ENCODE assay signal across 21 cellular contexts in the genomic region with DNA sequence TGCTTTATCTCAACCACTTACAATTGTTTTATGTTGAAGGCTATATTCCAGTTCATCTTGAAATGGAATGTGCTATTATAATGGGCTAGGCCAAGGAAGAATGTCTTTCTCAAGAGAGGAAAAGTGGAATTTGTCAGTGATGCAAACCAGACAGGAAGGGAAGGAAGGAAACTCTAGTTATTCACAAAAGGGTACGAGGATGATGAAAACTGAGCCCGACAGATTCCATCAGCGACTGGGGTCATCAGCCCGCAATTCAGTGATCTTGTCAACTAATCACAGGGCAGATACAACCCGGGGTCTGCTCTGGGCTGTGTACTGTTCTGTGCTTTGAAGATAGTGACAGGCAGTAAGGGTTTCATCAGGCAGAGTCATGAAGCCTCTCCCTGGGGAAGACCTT. TPM values are rescaled to one million over a fixed set of nuclear protein-coding genes. Genes with fewer than 3 reads are reported as not detected.
DNase-seq lines count a peak whose midpoint lies in the region; ATAC-seq and TF ChIP-seq lines count a peak whose summit lies in the region.
"Had no signal": no experiment of that assay in that cellular context is flagged by ENCODE, and none has a peak within 500 bp of the region (broad histone marks: within the 10 kb centered on the region; RNA-seq: fewer than 3 reads in every experiment).

No MANE protein-coding gene starts in this region.

- H3K9me3 ChIP-seq in SK-N-SH (no peaks in the 10 kb centered on the region), mesodermal cell (ENCODE audit: control insufficient read depth, low read length) (no peaks in the 10 kb centered on the region), smooth muscle cell (replicated peaks; ENCODE audit: low read depth) (no peaks in the 10 kb centered on the region)
- H3K9me3 ChIP-seq: BLaER1 treated with 17β-estradiol and CSF1 and Interleukin-3, amounts not matched to agents 10 nM and 100 nM; Caco-2 had no signal

- TF ChIP-seq CTCF in SK-N-SH (IDR thresholded peaks at IDR 0.05): no peak
- TF ChIP-seq CTCF in smooth muscle cell (IDR thresholded peaks at IDR 0.05; ENCODE audit: borderline replicate concordance, insufficient read depth, poor library complexity, severe bottlenecking): no peak
- no peak for TF ChIP-seq CTCF in brain microvascular endothelial cell (IDR thresholded peaks at IDR 0.05; ENCODE audit: low read depth, low read length, missing control alignments)

- H3K4me1 ChIP-seq in SK-N-SH (ENCODE audit: control insufficient read depth in 1 of 2, insufficient read depth in 2 of 2, low read depth in 1 of 2, low read length in 1 of 2) (peaks cover 0 to 2% of the 10 kb centered on the region in 2 experiments; a peak in 2 of 4 replicates), mesodermal cell (ENCODE audit: control insufficient read depth, insufficient read depth, low read length, poor library complexity, severe bottlenecking) (peaks cover 5% of the 10 kb centered on the region), smooth muscle cell (ENCODE audit: low read depth) (no peaks in the 10 kb centered on the region)
- H3K4me1 ChIP-seq: BLaER1 treated with 17β-estradiol and CSF1 and Interleukin-3, amounts not matched to agents 10 nM and 100 nM had no signal

- no peaks in the 10 kb centered on the region for H3K36me3 ChIP-seq in SK-N-SH (replicated peaks in 1 of 2; ENCODE audit: control insufficient read depth in 1 of 2, insufficient read depth in 2 of 2, low read length in 1 of 2)
- H3K36me3 ChIP-seq in mesodermal cell (ENCODE audit: control insufficient read depth, insufficient read depth, low read length): no peaks in the 10 kb centered on the region
- H3K36me3 ChIP-seq in smooth muscle cell (ENCODE audit: low read depth): no peaks in the 10 kb centered on the region
- no peaks in the 10 kb centered on the region for H3K36me3 ChIP-seq in brain microvascular endothelial cell (replicated peaks)
- H3K36me3 ChIP-seq: BLaER1 treated with 17β-estradiol and CSF1 and Interleukin-3, amounts not matched to agents 10 nM and 100 nM had no signal

- ATAC-seq in GM18519 (IDR thresholded peaks at IDR 0.05; ENCODE audit: low FRiP score, unreplicated experiment): no peak

- CTCF ChIA-PET in SK-N-SH (lab: Yijun Ruan, JAX): no interaction called here

- H3K4me2 ChIP-seq in SK-N-SH (no peak overlapping the region), smooth muscle cell (no peak overlapping the region)
- H3K4me2 ChIP-seq: BLaER1 treated with 17β-estradiol and CSF1 and Interleukin-3, amounts not matched to agents 10 nM and 100 nM; PC-9 had no signal

- H3F3A ChIP-seq in SK-N-SH (replicated peaks; ENCODE audit: insufficient read depth) (no peaks in the 10 kb centered on the region), smooth muscle cell (ENCODE audit: low read depth) (no peaks in the 10 kb centered on the region)

- no peak for TF ChIP-seq RAD21 in SK-N-SH (IDR thresholded peaks at IDR 0.05; ENCODE audit: low read length)

- DNase-seq in GM04503 (ENCODE audit: low read depth) (peak; percentile 44), SK-N-SH (peak; percentile 49), smooth muscle cell (lab: John Stamatoyannopoulos, UW; ENCODE audit: unreplicated experiment) (no peak), Ammon's horn (ENCODE audit: low spot score) (no peak), brain microvascular endothelial cell (no peak)
- DNase-seq: CD4-positive, alpha-beta memory T cell; H7; MM.1S; NCI-H1092; NCI-H1436 treated with DMSO at 0.1 percent for 48 hours; NCI-H1930; NCI-H2227 treated with DMSO at 0.1 percent for 48 hours; NCI-H510A treated with DMSO at 0.1 percent for 48 hours; NCI-H748 treated with DMSO at 0.1 percent for 48 hours; PC-9; SHP77 treated with DMSO at 0.1 percent for 48 hours had no signal

- H3K27ac ChIP-seq in SK-N-SH (ENCODE audit: low read depth in 2 of 2, low read length in 1 of 2): peak overlapping the region; percentile 10 to 81; a peak in 2 of 4 replicates
- peak overlapping the region; percentile 82 for H3K27ac ChIP-seq in mesodermal cell (ENCODE audit: low read depth, low read length, severe bottlenecking)
- H3K27ac ChIP-seq in smooth muscle cell (ENCODE audit: low read depth): no peak overlapping the region
- no peak overlapping the region for H3K27ac ChIP-seq in brain microvascular endothelial cell
- H3K27ac ChIP-seq: BLaER1 treated with 17β-estradiol and CSF1 and Interleukin-3, amounts not matched to agents 10 nM and 100 nM; PC-9; RWPE1 had no signal

- POLR2A ChIA-PET in SK-N-SH (lab: Yijun Ruan, JAX): no interaction called here

- WGBS in SK-N-SH (ENCODE audit: low lambda C conversion rate): 6% methylated on average over 5 of the region's 5 CpGs
- WGBS in mesodermal cell (ENCODE audit: insufficient coverage in 2 of 2), 2 experiments: 19 to 41% methylated on average over 4 to 5 of the region's 5 CpGs
- WGBS in smooth muscle cell (ENCODE audit: low lambda C conversion rate): 0% methylated on average over 5 of the region's 5 CpGs

- H3K9ac ChIP-seq in SK-N-SH: no peak overlapping the region
- H3K9ac ChIP-seq in smooth muscle cell (ENCODE audit: low read depth): no peak overlapping the region
- H3K9ac ChIP-seq: BLaER1 treated with 17β-estradiol and CSF1 and Interleukin-3, amounts not matched to agents 10 nM and 100 nM had no signal

- H2AFZ ChIP-seq in SK-N-SH (ENCODE audit: low read depth): no peak overlapping the region
- H2AFZ ChIP-seq in smooth muscle cell (ENCODE audit: low read depth): peak overlapping the region; percentile 3
- H2AFZ ChIP-seq: PC-9 had no signal

- H3K79me2 ChIP-seq in SK-N-SH (ENCODE audit: insufficient read depth): no peaks in the 10 kb centered on the region
- H3K79me2 ChIP-seq in smooth muscle cell (ENCODE audit: low read depth): no peaks in the 10 kb centered on the region

- H4K20me1 ChIP-seq in SK-N-SH (ENCODE audit: insufficient read depth): no peaks in the 10 kb centered on the region
- no peaks in the 10 kb centered on the region for H4K20me1 ChIP-seq in smooth muscle cell (ENCODE audit: low read depth)
- H4K20me1 ChIP-seq: BLaER1 treated with 17β-estradiol and CSF1 and Interleukin-3, amounts not matched to agents 10 nM and 100 nM had no signal

- H3K27me3 ChIP-seq in SK-N-SH (ENCODE audit: insufficient read depth) (no peaks in the 10 kb centered on the region), smooth muscle cell (ENCODE audit: low read depth) (peaks cover 16% of the 10 kb centered on the region), brain microvascular endothelial cell (replicated peaks) (peaks cover 2% of the 10 kb centered on the region)
- H3K27me3 ChIP-seq: BLaER1 treated with 17β-estradiol and CSF1 and Interleukin-3, amounts not matched to agents 10 nM and 100 nM had no signal

- no peak overlapping the region for H3K4me3 ChIP-seq in SK-N-SH (ENCODE audit: low read depth in 2 of 2, low read length in 1 of 2)
- H3K4me3 ChIP-seq in mesodermal cell (ENCODE audit: extremely low read depth, insufficient read depth, low read length, poor library complexity, severe bottlenecking): no peak overlapping the region
- H3K4me3 ChIP-seq in smooth muscle cell: no peak overlapping the region
- no peak overlapping the region for H3K4me3 ChIP-seq in brain microvascular endothelial cell (ENCODE audit: low read depth, low read length)
- H3K4me3 ChIP-seq: BLaER1 treated with 17β-estradiol and CSF1 and Interleukin-3, amounts not matched to agents 10 nM and 100 nM; PC-9 had no signal

- H3K9me2 ChIP-seq in SK-N-SH: no peaks in the 10 kb centered on the region

- in situ Hi-C loops in brain microvascular endothelial cell (cut with HindIII; ENCODE audit: low pct_ligation_motif_present, low sequenced_read_pairs): no loop called here

- TF ChIP-seq EP300 in SK-N-SH (IDR thresholded peaks at IDR 0.05; ENCODE audit: borderline replicate concordance in 1 of 2, low read depth in 1 of 2, low read length in 1 of 2): peak in 1 of 2 experiments; percentile 66; a peak in 2 of 4 replicates

TF ChIP-seq in SK-N-SH, 30 proteins besides CTCF, POLR2A, EP300 and RAD21 (continues in another document):
- TF ChIP-seq RFX5 (IDR thresholded peaks at IDR 0.05; ENCODE audit: low read length) (no peak), FOSL2 (IDR thresholded peaks at IDR 0.05; ENCODE audit: borderline replicate concordance, low read depth) (peak; percentile 10; the same call in 1 of the 2 replicates), TCF12 (IDR thresholded peaks at IDR 0.05) (peak; percentile 87), RXRA (IDR thresholded peaks at IDR 0.05; ENCODE audit: borderline replicate concordance, low read depth) (no peak), GABPA (IDR thresholded peaks at IDR 0.05; ENCODE audit: low read depth) (no peak), NFIC (IDR thresholded peaks at IDR 0.05; ENCODE audit: borderline replicate concordance) (no peak), YY1 (IDR thresholded peaks at IDR 0.05; ENCODE audit: low read depth) (no peak), NRF1 (IDR thresholded peaks at IDR 0.05; ENCODE audit: low read depth, low read length) (no peak), MXI1 (IDR thresholded peaks at IDR 0.05; ENCODE audit: low read depth, low read length) (no peak), TEAD4 (IDR thresholded peaks at IDR 0.05; ENCODE audit: borderline replicate concordance, insufficient read depth) (peak; percentile 42; the same call in 1 of the 2 replicates), TAF1 (IDR thresholded peaks at IDR 0.05; ENCODE audit: borderline replicate concordance, low read depth, low read length) (no peak)
- TF ChIP-seq, protein P1, sequence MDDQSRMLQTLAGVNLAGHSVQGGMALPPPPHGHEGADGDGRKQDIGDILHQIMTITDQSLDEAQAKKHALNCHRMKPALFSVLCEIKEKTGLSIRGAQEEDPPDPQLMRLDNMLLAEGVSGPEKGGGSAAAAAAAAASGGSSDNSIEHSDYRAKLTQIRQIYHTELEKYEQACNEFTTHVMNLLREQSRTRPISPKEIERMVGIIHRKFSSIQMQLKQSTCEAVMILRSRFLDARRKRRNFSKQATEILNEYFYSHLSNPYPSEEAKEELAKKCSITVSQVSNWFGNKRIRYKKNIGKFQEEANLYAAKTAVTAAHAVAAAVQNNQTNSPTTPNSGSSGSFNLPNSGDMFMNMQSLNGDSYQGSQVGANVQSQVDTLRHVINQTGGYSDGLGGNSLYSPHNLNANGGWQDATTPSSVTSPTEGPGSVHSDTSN (IDR thresholded peaks at IDR 0.05): peak; percentile 82
- TF ChIP-seq, protein P2, sequence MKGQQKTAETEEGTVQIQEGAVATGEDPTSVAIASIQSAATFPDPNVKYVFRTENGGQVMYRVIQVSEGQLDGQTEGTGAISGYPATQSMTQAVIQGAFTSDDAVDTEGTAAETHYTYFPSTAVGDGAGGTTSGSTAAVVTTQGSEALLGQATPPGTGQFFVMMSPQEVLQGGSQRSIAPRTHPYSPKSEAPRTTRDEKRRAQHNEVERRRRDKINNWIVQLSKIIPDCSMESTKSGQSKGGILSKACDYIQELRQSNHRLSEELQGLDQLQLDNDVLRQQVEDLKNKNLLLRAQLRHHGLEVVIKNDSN (IDR thresholded peaks at IDR 0.05; ENCODE audit: borderline replicate concordance, low read depth): no peak

RNA-seq across cellular contexts. Expression of a gene that starts 23.4 kb away (rescaled TPM):
- polyA plus RNA-seq in SK-N-SH (2012; rRNA removed) (8.1 and 11.0 TPM in 2 replicates), smooth muscle cell (1.6 and 9.4 TPM in 2 replicates)
- polyA plus RNA-seq in SK-N-SH (2012; cell fraction: cytosol; rRNA removed): 9.8 and 10.6 TPM in 2 replicates
- 5.3 and 7.6 TPM in 2 replicates for polyA plus RNA-seq in SK-N-SH (2012; cell fraction: nucleus; rRNA removed)
- 27.9 TPM for polyA plus RNA-seq in mesodermal cell (2013, experiment 1 of 2)
- polyA plus RNA-seq in mesodermal cell (2013, experiment 2 of 2): 31.8 TPM
- 9.3 and 9.8 TPM in 2 replicates for total RNA-seq in smooth muscle cell
- total RNA-seq: CD4-positive, alpha-beta memory T cell had no signal
- polyA plus RNA-seq: CD4-positive, alpha-beta memory T cell had no signal

Comparison
In these comparisons a context has a peak if more than half of its experiments do, and no peak if none do; other contexts are left out.
1. DNase-seq: peak in GM04503 (single experiment) and SK-N-SH (single experiment); none in smooth muscle cell (single experiment), Ammon's horn (single experiment) and brain microvascular endothelial cell (single experiment).
2. H3K27ac ChIP-seq: peak in SK-N-SH (2 of 2) and mesodermal cell (single experiment); none in smooth muscle cell (single experiment) and brain microvascular endothelial cell (single experiment).